ENCODE assay signal across 14 cellular contexts in the genomic region with DNA sequence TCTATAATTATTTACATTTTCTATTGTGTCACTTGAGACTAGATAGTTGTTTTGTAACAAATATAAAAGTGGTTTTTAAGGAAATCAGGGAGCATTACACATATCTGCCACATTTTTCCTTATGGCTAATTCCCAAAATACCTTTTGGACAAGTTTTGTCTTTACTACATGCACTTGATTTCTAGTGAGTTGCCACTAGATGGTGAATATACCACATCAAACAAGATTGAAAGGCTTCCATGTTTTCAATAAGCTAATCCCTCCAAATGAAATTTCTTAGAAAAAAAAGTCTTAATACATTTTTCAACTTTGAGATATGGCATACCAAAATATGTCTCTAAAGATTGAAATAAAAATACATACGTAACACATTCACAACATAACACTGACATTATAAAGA. TPM values are rescaled to one million over a fixed set of nuclear protein-coding genes. Genes with fewer than 3 reads are reported as not detected.
DNase-seq lines count a peak whose midpoint lies in the region; ATAC-seq and TF ChIP-seq lines count a peak whose summit lies in the region.
"Had no signal": no experiment of that assay in that cellular context is flagged by ENCODE, and none has a peak within 500 bp of the region (broad histone marks: within the 10 kb centered on the region; RNA-seq: fewer than 3 reads in every experiment).

No MANE protein-coding gene starts in this region.

- no peaks in the 10 kb centered on the region for H3K9me3 ChIP-seq in Panc1 (ENCODE audit: control insufficient read depth, insufficient read depth, low read depth, low read length)
- H3K9me3 ChIP-seq: thoracic aorta had no signal

- no peaks in the 10 kb centered on the region for H3K4me1 ChIP-seq in Panc1 (ENCODE audit: control insufficient read depth, insufficient read depth, low read length)

- DNase-seq in NCI-H2227 treated with DMSO at 0.1 percent for 48 hours (lab: John Stamatoyannopoulos, UW): peak; percentile 25
- no peak for DNase-seq in NCI-H2227 (lab: John Stamatoyannopoulos, UW; ENCODE audit: unreplicated experiment)
- DNase-seq in Panc1 (ENCODE audit: low read depth, low spot score): no peak
- no peak for DNase-seq in epithelial cell of proximal tubule (ENCODE audit: low read depth)
- peak; percentile 26 for DNase-seq in pons (ENCODE audit: low spot score)
- DNase-seq in activated CD4-positive, CD25-positive, alpha-beta regulatory T cell treated with anti-CD3 and anti-CD28 coated beads, Interleukin-2, amount 50 U/mL, for 72 hours: no peak
- DNase-seq in central memory CD4-positive, alpha-beta T cell: no peak
- DNase-seq: activated CD8-positive, alpha-beta memory T cell treated with anti-CD3 and anti-CD28 coated beads for 24 hours; GF-D8; NCI-H1092 treated with DMSO at 0.1 percent for 48 hours; NK-92 treated with Interleukin-12 subunit alpha and Interleukin-12 subunit beta, amount 100 ng/mL, for 24 hours had no signal

- POLR2A ChIA-PET in Panc1 (lab: Charles Lee): no interaction called here

- intact Hi-C loops in Panc1 (cut with micrococcal nuclease; ENCODE audit: unreplicated experiment): no loop called here

- CTCF ChIA-PET in Panc1 (lab: Charles Lee): no interaction called here

- peaks cover 2% of the 10 kb centered on the region; the same call in 1 of the 2 replicates for H3K27me3 ChIP-seq in Panc1 (ENCODE audit: control insufficient read depth, insufficient read depth, low read length)

- peak; percentile 23; the same call in 1 of the 2 replicates for TF ChIP-seq CTCF in Panc1 (IDR thresholded peaks at IDR 0.05)
- TF ChIP-seq CTCF in epithelial cell of proximal tubule (conservative IDR thresholded peaks at IDR 0.05; ENCODE audit: low read depth, low read length): peak; percentile 51

- in situ Hi-C loops in Panc1 (cut with HindIII; ENCODE audit: low pct_unique_long_range_greater_than_20kb, low sequenced_read_pairs): no loop called here

- H3K4me3 ChIP-seq in Panc1 (ENCODE audit: low read depth in 2 of 2, low read length in 2 of 2): no peak overlapping the region
- no peak overlapping the region for H3K4me3 ChIP-seq in epithelial cell of proximal tubule (ENCODE audit: low read depth, low read length)
- H3K4me3 ChIP-seq: thoracic aorta had no signal

- ATAC-seq in Panc1 (no peak), HG03432 (IDR thresholded peaks at IDR 0.05; ENCODE audit: unreplicated experiment) (no peak)
- ATAC-seq: activated naive CD4-positive, alpha-beta T cell treated with anti-CD3 and anti-CD28 coated beads, Interleukin-2, amount 50 U/mL, for 72 hours had no signal

- H3K36me3 ChIP-seq in Panc1 (ENCODE audit: control insufficient read depth, insufficient read depth, low read length): no peaks in the 10 kb centered on the region
- H3K36me3 ChIP-seq: thoracic aorta had no signal

- no TSS peak for BruUV-seq in Panc1 (replicated peaks; lab: Mats Ljungman, UMichigan)

- H3K27ac ChIP-seq in Panc1 (ENCODE audit: low read length): no peak overlapping the region
- H3K27ac ChIP-seq: thoracic aorta had no signal

RNA-seq across cellular contexts. Expression of a gene that starts 9.1 kb away (rescaled TPM):
- 21.7 TPM for total RNA-seq in Panc1 (2021; ENCODE audit: unreplicated experiment)
- 15.3 TPM for polyA plus RNA-seq in Panc1 (2012; ENCODE audit: insufficient read length)
- 8.6 and 12.2 TPM in 2 replicates for total RNA-seq in epithelial cell of proximal tubule

RNA-seq across cellular contexts. Expression of a gene that starts 14.6 kb away (rescaled TPM):
- 10.8 TPM for total RNA-seq in Panc1 (2021; ENCODE audit: unreplicated experiment)
- 6.8 TPM for polyA plus RNA-seq in Panc1 (2012; ENCODE audit: insufficient read length)
- 6.5 and 8.7 TPM in 2 replicates for total RNA-seq in epithelial cell of proximal tubule

Comparison
In these comparisons a context has a peak if more than half of its experiments do, and no peak if none do; other contexts are left out.
1. DNase-seq: peak in NCI-H2227 treated with DMSO at 0.1 percent for 48 hours (single experiment) and pons (single experiment); none in NCI-H2227 (single experiment), Panc1 (single experiment), epithelial cell of proximal tubule (single experiment), activated CD4-positive, CD25-positive, alpha-beta regulatory T cell treated with anti-CD3 and anti-CD28 coated beads, Interleukin-2, amount 50 U/mL, for 72 hours (single experiment) and central memory CD4-positive, alpha-beta T cell (single experiment).